9 cellular contexts compared by ENCODE assay signal in genomic region chr9:5626727-5627634, GRCh38. TPM values are rescaled to one million over a fixed set of nuclear protein-coding genes. Genes with fewer than 3 reads are reported as not detected.
DNase-seq lines count a peak whose midpoint lies in the region; ATAC-seq and FAIRE-seq lines count a peak whose summit lies in the region.
"Had no signal": no experiment of that assay in that cellular context is flagged by ENCODE, and none has a peak within 500 bp of the region (broad histone marks: within the 10 kb centered on the region; RNA-seq: fewer than 3 reads in every experiment).

No MANE protein-coding gene starts in this region.

- H3K9me3 Mint-ChIP-seq in T-helper 2 cell treated with Interferon-gamma antibody and Interleukin-4, amounts not matched to agents 5 μg/mL and 100 μg/mL, for 36 hours = no peaks in the 10 kb centered on the region
- no peaks in the 10 kb centered on the region for H3K9me3 Mint-ChIP-seq in central memory CD8-positive, alpha-beta T cell
- no peaks in the 10 kb centered on the region for H3K9me3 Mint-ChIP-seq in stimulated activated naive CD8-positive, alpha-beta T cell treated with anti-CD3 and anti-CD28 coated beads, Interleukin-15, amount 100 ng/mL, for 72 hours

- DNase-seq in GM03348 (ENCODE audit: low spot score) (peak; percentile 64), lung microvascular endothelial cell (ENCODE audit: low read depth in 2 of 2) (peak; percentile 47 to 76), HTR-8/SVneo (ENCODE audit: insufficient read length, low spot score) (no peak)
- DNase-seq in T-helper 2 cell treated with Interferon-gamma antibody and Interleukin-4, amounts not matched to agents 5 μg/mL and 100 μg/mL, for 36 hours (ENCODE audit: low spot score) = peak; percentile 55
- peak in 1 of 2 donors; percentile 13 for DNase-seq in central memory CD8-positive, alpha-beta T cell (ENCODE audit: low spot score in 2 of 2)
- DNase-seq in stimulated activated naive CD8-positive, alpha-beta T cell treated with anti-CD3 and anti-CD28 coated beads, Interleukin-15, amount 100 ng/mL, for 72 hours = peak; percentile 58 to 69

- peak; percentile 52 for ATAC-seq in GM21447 (IDR thresholded peaks at IDR 0.05; ENCODE audit: unreplicated experiment)
- no peak for ATAC-seq in central memory CD8-positive, alpha-beta T cell (replicated peaks; ENCODE audit: extremely low read depth, poor library complexity, severe bottlenecking)
- peak; percentile 41 for ATAC-seq in stimulated activated naive CD8-positive, alpha-beta T cell treated with anti-CD3 and anti-CD28 coated beads, Interleukin-15, amount 100 ng/mL, for 72 hours
- ATAC-seq: foreskin keratinocyte had no signal

- H3K9ac ChIP-seq in HUES48 (ENCODE audit: low read depth, low read length) = no peak overlapping the region

- H3K9me3 ChIP-seq in HUES48 (ENCODE audit: control insufficient read depth, insufficient read depth, low read length) = no peaks in the 10 kb centered on the region

- peak overlapping the region; percentile 98 for H3K27ac Mint-ChIP-seq in T-helper 2 cell treated with Interferon-gamma antibody and Interleukin-4, amounts not matched to agents 5 μg/mL and 100 μg/mL, for 36 hours
- peak overlapping the region; percentile 91 for H3K27ac Mint-ChIP-seq in central memory CD8-positive, alpha-beta T cell (ENCODE audit: low read depth)
- peak overlapping the region; percentile 98 to 99 for H3K27ac Mint-ChIP-seq in stimulated activated naive CD8-positive, alpha-beta T cell treated with anti-CD3 and anti-CD28 coated beads, Interleukin-15, amount 100 ng/mL, for 72 hours

- H3K36me3 ChIP-seq in HUES48 (ENCODE audit: control insufficient read depth, insufficient read depth, low read length) = no peaks in the 10 kb centered on the region

- H3K4me1 ChIP-seq in HUES48 (ENCODE audit: control insufficient read depth, insufficient read depth, low read length) = peaks cover 22% of the 10 kb centered on the region

- H3K27ac ChIP-seq in HUES48 (ENCODE audit: low read depth, low read length) = no peak overlapping the region
- H3K27ac ChIP-seq: foreskin keratinocyte had no signal

- peak overlapping the region; percentile 95 for H3K4me3 Mint-ChIP-seq in T-helper 2 cell treated with Interferon-gamma antibody and Interleukin-4, amounts not matched to agents 5 μg/mL and 100 μg/mL, for 36 hours
- H3K4me3 Mint-ChIP-seq in central memory CD8-positive, alpha-beta T cell = peak overlapping the region; percentile 100
- H3K4me3 Mint-ChIP-seq in stimulated activated naive CD8-positive, alpha-beta T cell treated with anti-CD3 and anti-CD28 coated beads, Interleukin-15, amount 100 ng/mL, for 72 hours = peak overlapping the region; percentile 87 to 98

- FAIRE-seq in HTR-8/SVneo (lab: Jason Lieb, UNC) = no peak

- H3K27me3 ChIP-seq in HUES48 (ENCODE audit: control insufficient read depth, insufficient read depth, low read length) = no peaks in the 10 kb centered on the region
- H3K27me3 ChIP-seq: foreskin keratinocyte had no signal

- 0 out of 2 replicates have a peak overlapping the region, but pooled peaks have one; percentile 85 for H3K4me3 ChIP-seq in HUES48 (ENCODE audit: low read depth, low read length)

- H3K36me3 Mint-ChIP-seq in T-helper 2 cell treated with Interferon-gamma antibody and Interleukin-4, amounts not matched to agents 5 μg/mL and 100 μg/mL, for 36 hours (ENCODE audit: low read depth) = peaks cover 15% of the 10 kb centered on the region
- H3K36me3 Mint-ChIP-seq in central memory CD8-positive, alpha-beta T cell (ENCODE audit: insufficient read depth) = peaks cover 12% of the 10 kb centered on the region

- H3K4me1 Mint-ChIP-seq in T-helper 2 cell treated with Interferon-gamma antibody and Interleukin-4, amounts not matched to agents 5 μg/mL and 100 μg/mL, for 36 hours (ENCODE audit: low read depth) = peaks cover 44% of the 10 kb centered on the region
- H3K4me1 Mint-ChIP-seq in central memory CD8-positive, alpha-beta T cell = peaks cover 43% of the 10 kb centered on the region
- peaks cover 55% of the 10 kb centered on the region for H3K4me1 Mint-ChIP-seq in stimulated activated naive CD8-positive, alpha-beta T cell treated with anti-CD3 and anti-CD28 coated beads, Interleukin-15, amount 100 ng/mL, for 72 hours

- no peaks in the 10 kb centered on the region for H3K27me3 Mint-ChIP-seq in T-helper 2 cell treated with Interferon-gamma antibody and Interleukin-4, amounts not matched to agents 5 μg/mL and 100 μg/mL, for 36 hours (ENCODE audit: low read depth)
- no peaks in the 10 kb centered on the region for H3K27me3 Mint-ChIP-seq in central memory CD8-positive, alpha-beta T cell
- no peaks in the 10 kb centered on the region for H3K27me3 Mint-ChIP-seq in stimulated activated naive CD8-positive, alpha-beta T cell treated with anti-CD3 and anti-CD28 coated beads, Interleukin-15, amount 100 ng/mL, for 72 hours

RNA-seq across cellular contexts. Expression of gene RIC1, which starts 1.9 kb away (rescaled TPM):
- 20.9 and 29.8 TPM in 2 replicates for total RNA-seq in lung microvascular endothelial cell
